Comparison of ENCODE assay signal across 17 cellular contexts in genomic region chr3:11635671-11636371, GRCh38. TPM values are rescaled to one million over a fixed set of nuclear protein-coding genes. Genes with fewer than 3 reads are reported as not detected.
DNase-seq lines count a peak whose midpoint lies in the region; ATAC-seq and TF ChIP-seq lines count a peak whose summit lies in the region.
"Had no signal": no experiment of that assay in that cellular context is flagged by ENCODE, and none has a peak within 500 bp of the region (broad histone marks: within the 10 kb centered on the region; RNA-seq: fewer than 3 reads in every experiment).

No MANE protein-coding gene starts in this region.

- DNase-seq in NCI-H526 treated with DMSO at 0.1 percent for 48 hours (lab: John Stamatoyannopoulos, UW) = peak; percentile 60
- no peak for DNase-seq in NCI-H526 (lab: John Stamatoyannopoulos, UW)
- no peak for DNase-seq in lower lobe of right lung
- DNase-seq in suprapubic skin (ENCODE audit: low spot score in 2 of 2) = no peak
- no peak for DNase-seq in kidney tubule cell (ENCODE audit: low spot score)
- DNase-seq in NCI-H2171 treated with DMSO at 0.1 percent for 48 hours (lab: John Stamatoyannopoulos, UW) = no peak
- DNase-seq in HAP-1 (ENCODE audit: low spot score in 2 of 2) = no peak
- DNase-seq: 8988T; activated CD4-positive, alpha-beta T cell treated with anti-CD3 and anti-CD28 coated beads, Interleukin-2, amount 50 U/mL, for 48 hours; activated effector memory CD4-positive, alpha-beta T cell treated with anti-CD3 and anti-CD28 coated beads, Interleukin-2, amount 50 U/mL, for 16 hours; CD8-positive, alpha-beta T cell; erythroblast; NCI-H226; right lobe of liver; substantia nigra had no signal

- no peak for TF ChIP-seq EP300 in suprapubic skin (IDR thresholded peaks at IDR 0.05)

- H3K4me1 ChIP-seq in lower lobe of right lung (peaks cover 78% of the 10 kb centered on the region), suprapubic skin (peaks cover 91% of the 10 kb centered on the region), HAP-1 (peaks cover 36% of the 10 kb centered on the region)

- TF ChIP-seq CTCF in brain (conservative IDR thresholded peaks at IDR 0.05) = no peak
- TF ChIP-seq CTCF in lower lobe of right lung (IDR thresholded peaks at IDR 0.05) = no peak
- no peak for TF ChIP-seq CTCF in suprapubic skin (IDR thresholded peaks at IDR 0.05)

- H3K36me3 Mint-ChIP-seq in brain = peaks cover 24% of the 10 kb centered on the region

- H3K27me3 ChIP-seq in lower lobe of right lung (ENCODE audit: low read depth) (no peaks in the 10 kb centered on the region), suprapubic skin (no peaks in the 10 kb centered on the region), HAP-1 (ENCODE audit: low read depth) (no peaks in the 10 kb centered on the region)
- H3K27me3 ChIP-seq: right lobe of liver had no signal

- H3K27ac ChIP-seq in lower lobe of right lung (peak overlapping the region; percentile 56), suprapubic skin (peak overlapping the region; percentile 90)
- H3K27ac ChIP-seq: right lobe of liver had no signal

- H3K4me1 Mint-ChIP-seq in brain = peaks cover 100% of the 10 kb centered on the region

- no peaks in the 10 kb centered on the region for H3K9me3 Mint-ChIP-seq in brain
- H3K9me3 Mint-ChIP-seq: CD8-positive, alpha-beta T cell; central memory CD8-positive, alpha-beta T cell had no signal

- intact Hi-C loops in lower lobe of right lung (cut with DNase I) = no loop called here

- no peak overlapping the region for H3K4me3 ChIP-seq in lower lobe of right lung
- no peak overlapping the region for H3K4me3 ChIP-seq in suprapubic skin
- H3K4me3 ChIP-seq in HAP-1 = no peak overlapping the region
- H3K4me3 ChIP-seq: right lobe of liver had no signal

- H3K36me3 ChIP-seq in lower lobe of right lung (no peaks in the 10 kb centered on the region), suprapubic skin (no peaks in the 10 kb centered on the region), HAP-1 (replicated peaks) (no peaks in the 10 kb centered on the region)
- H3K36me3 ChIP-seq: right lobe of liver had no signal

- H3K27me3 Mint-ChIP-seq in brain = no peaks in the 10 kb centered on the region
- H3K27me3 Mint-ChIP-seq: central memory CD8-positive, alpha-beta T cell had no signal

- peak overlapping the region; percentile 48 to 99 (median 97) for H3K4me3 Mint-ChIP-seq in brain
- H3K4me3 Mint-ChIP-seq: CD8-positive, alpha-beta T cell; central memory CD8-positive, alpha-beta T cell had no signal

- ATAC-seq in lower lobe of right lung = no peak
- ATAC-seq: CD8-positive, alpha-beta T cell had no signal

- H3K9me3 ChIP-seq in lower lobe of right lung (no peaks in the 10 kb centered on the region), suprapubic skin (no peaks in the 10 kb centered on the region), HAP-1 (no peaks in the 10 kb centered on the region)
- H3K9me3 ChIP-seq: right lobe of liver had no signal

- WGBS in suprapubic skin = 45% methylated on average over 7 of the region's 7 CpGs

- peak overlapping the region in 4 of 5 experiments; percentile 20 to 100 (median 64) for H3K27ac Mint-ChIP-seq in brain

- no peak for TF ChIP-seq POLR2A in suprapubic skin (IDR thresholded peaks at IDR 0.05)

- in situ Hi-C loops in HAP-1 (cut with MboI; ENCODE audit: low sequenced_read_pairs) = no loop called here

RNA-seq across cellular contexts. Expression of gene VGLL4, which starts 7.9 kb away (rescaled TPM):
- polyA plus RNA-seq in brain (ENCODE audit: insufficient read depth, low read depth, low replicate concordance) = 32.4 TPM
- total RNA-seq in lower lobe of right lung (45.5 TPM), suprapubic skin (10 to 100 TPM; 66.8 to 86.5 (median 75.9) TPM)
